Comparison of ENCODE assay signal across 8 cellular contexts in genomic region chrX:52896855-52897709, GRCh38. TPM values are rescaled to one million over a fixed set of nuclear protein-coding genes. Genes with fewer than 3 reads are reported as not detected.
DNase-seq lines count a peak whose midpoint lies in the region; ATAC-seq and TF ChIP-seq lines count a peak whose summit lies in the region.
"Not testable (repeated sequence)": the region's sequence is repeated elsewhere in the genome, so short reads cannot be mapped to it uniquely, and the experiment has no call there.

TSS of gene FAM156B (plus strand) at chrX:52897330. CDS start at chrX:52907226, 9,896 bp downstream.

- H3K27ac ChIP-seq in foreskin keratinocyte; naive thymus-derived CD4-positive, alpha-beta T cell (ENCODE audit: low read depth, low read length); thymus (ENCODE audit: low read depth): not testable (repeated sequence)

- no CpG with 5 or more reads among the region's 92 CpGs for WGBS in thymus

- peak; percentile 91 for ATAC-seq in GM18498 (IDR thresholded peaks at IDR 0.05; ENCODE audit: unreplicated experiment)
- ATAC-seq in GM21367 (IDR thresholded peaks at IDR 0.05; ENCODE audit: unreplicated experiment) = peak; percentile 87
- peak; percentile 83 for ATAC-seq in HG02938 (IDR thresholded peaks at IDR 0.05; ENCODE audit: unreplicated experiment)
- ATAC-seq in activated CD8-positive, alpha-beta memory T cell treated with anti-CD3 and anti-CD28 coated beads, Interleukin-2, amount 10 ng/mL, durations not matched to agents 7 days and 5 days = peak; percentile 93
- peak; percentile 87 for ATAC-seq in foreskin keratinocyte
- ATAC-seq in naive thymus-derived CD4-positive, alpha-beta T cell = peak; percentile 97

- H3K4me3 Mint-ChIP-seq in activated CD8-positive, alpha-beta memory T cell treated with anti-CD3 and anti-CD28 coated beads, Interleukin-2, amount 10 ng/mL, durations not matched to agents 7 days and 5 days; naive thymus-derived CD4-positive, alpha-beta T cell: not testable (repeated sequence)

- H3K4me3 ChIP-seq in naive thymus-derived CD4-positive, alpha-beta T cell (ENCODE audit: low read length); thymus (ENCODE audit: low read length): not testable (repeated sequence)

- not testable (repeated sequence) for H3K9me3 ChIP-seq in naive thymus-derived CD4-positive, alpha-beta T cell (ENCODE audit: control insufficient read depth in 2 of 3, low read length in 3 of 3); thymus (ENCODE audit: control insufficient read depth)

- H3K36me3 ChIP-seq in naive thymus-derived CD4-positive, alpha-beta T cell (ENCODE audit: control insufficient read depth in 2 of 3, insufficient read depth in 3 of 3, low read length in 3 of 3); thymus (ENCODE audit: control insufficient read depth, insufficient read depth): not testable (repeated sequence)

- H3K36me3 Mint-ChIP-seq in activated CD8-positive, alpha-beta memory T cell treated with anti-CD3 and anti-CD28 coated beads, Interleukin-2, amount 10 ng/mL, durations not matched to agents 7 days and 5 days; naive thymus-derived CD4-positive, alpha-beta T cell: not testable (repeated sequence)

- not testable (repeated sequence) for H3K4me1 Mint-ChIP-seq in activated CD8-positive, alpha-beta memory T cell treated with anti-CD3 and anti-CD28 coated beads, Interleukin-2, amount 10 ng/mL, durations not matched to agents 7 days and 5 days; naive thymus-derived CD4-positive, alpha-beta T cell

- intact Hi-C loops in naive thymus-derived CD4-positive, alpha-beta T cell (cut with micrococcal nuclease) = not testable (repeated sequence)

- not testable (repeated sequence) for H3K27me3 ChIP-seq in foreskin keratinocyte; naive thymus-derived CD4-positive, alpha-beta T cell (ENCODE audit: control insufficient read depth in 2 of 2, insufficient read depth in 2 of 2, low read length in 2 of 2); thymus (ENCODE audit: control insufficient read depth, insufficient read depth)

- DNase-seq in HT-29 (ENCODE audit: low spot score); activated CD8-positive, alpha-beta memory T cell treated with anti-CD3 and anti-CD28 coated beads, Interleukin-2, amount 10 ng/mL, durations not matched to agents 7 days and 5 days; foreskin keratinocyte; naive thymus-derived CD4-positive, alpha-beta T cell: not testable (repeated sequence)

- H3K4me1 ChIP-seq in foreskin keratinocyte; naive thymus-derived CD4-positive, alpha-beta T cell (ENCODE audit: control insufficient read depth in 2 of 2, insufficient read depth in 2 of 2, low read length in 2 of 2); thymus (ENCODE audit: control insufficient read depth, insufficient read depth, low read length): not testable (repeated sequence)

- not testable (repeated sequence) for H3K27ac Mint-ChIP-seq in activated CD8-positive, alpha-beta memory T cell treated with anti-CD3 and anti-CD28 coated beads, Interleukin-2, amount 10 ng/mL, durations not matched to agents 7 days and 5 days; naive thymus-derived CD4-positive, alpha-beta T cell

- H3K9me3 Mint-ChIP-seq in activated CD8-positive, alpha-beta memory T cell treated with anti-CD3 and anti-CD28 coated beads, Interleukin-2, amount 10 ng/mL, durations not matched to agents 7 days and 5 days (ENCODE audit: low read depth); naive thymus-derived CD4-positive, alpha-beta T cell: not testable (repeated sequence)

- POLR2A ChIA-PET in naive thymus-derived CD4-positive, alpha-beta T cell (lab: Charles Lee) = not testable (repeated sequence)

- H3K27me3 Mint-ChIP-seq in activated CD8-positive, alpha-beta memory T cell treated with anti-CD3 and anti-CD28 coated beads, Interleukin-2, amount 10 ng/mL, durations not matched to agents 7 days and 5 days; naive thymus-derived CD4-positive, alpha-beta T cell: not testable (repeated sequence)

- CTCF ChIA-PET in activated CD8-positive, alpha-beta memory T cell treated with anti-CD3 and anti-CD28 coated beads, Interleukin-2, amount 10 ng/mL, durations not matched to agents 7 days and 5 days (lab: Charles Lee); naive thymus-derived CD4-positive, alpha-beta T cell (lab: Charles Lee): not testable (repeated sequence)

- TF ChIP-seq CTCF in foreskin keratinocyte (conservative IDR thresholded peaks at IDR 0.05) = not testable (repeated sequence)

RNA-seq across cellular contexts. Expression of gene FAM156B, which starts in this region (rescaled TPM):
- total RNA-seq in HT-29 (2014; rRNA removed; shearing (Covaris generic)) = 28.7 and 36.4 TPM in 2 replicates
- total RNA-seq in activated CD8-positive, alpha-beta memory T cell treated with anti-CD3 and anti-CD28 coated beads, Interleukin-2, amount 10 ng/mL, durations not matched to agents 7 days and 5 days = 10 to 100 TPM; 13.3 to 20.2 TPM
- 6.4 and 10.5 TPM in 2 replicates for total RNA-seq in foreskin keratinocyte
- 9.3 and 11.3 TPM in 2 replicates for polyA plus RNA-seq in foreskin keratinocyte
- 10 to 100 TPM in 2 of 5 experiments, 1 to 10 TPM in 3; 7.4 to 17.3 (median 9.4) TPM for total RNA-seq in naive thymus-derived CD4-positive, alpha-beta T cell
- 10 to 100 TPM; 10.1 to 10.7 TPM for polyA plus RNA-seq in naive thymus-derived CD4-positive, alpha-beta T cell
- polyA plus RNA-seq in thymus = 70.5 TPM
